Comparison of ENCODE assay signal across 8 cellular contexts in genomic region chr12:53200458-53201169, GRCh38. TPM values are rescaled to one million over a fixed set of nuclear protein-coding genes. Genes with fewer than 3 reads are reported as not detected.
DNase-seq lines count a peak whose midpoint lies in the region; ATAC-seq and TF ChIP-seq lines count a peak whose summit lies in the region.
"Had no signal": no experiment of that assay in that cellular context is flagged by ENCODE, and none has a peak within 500 bp of the region (broad histone marks: within the 10 kb centered on the region; RNA-seq: fewer than 3 reads in every experiment).

No MANE protein-coding gene starts in this region.

- H3K4me3 ChIP-seq in parathyroid adenoma (ENCODE audit: low read depth, low read length) = no peak overlapping the region

- H3K36me3 ChIP-seq in parathyroid adenoma (ENCODE audit: control insufficient read depth, insufficient read depth, low read length) = no peaks in the 10 kb centered on the region

- H3K27me3 ChIP-seq in parathyroid adenoma (ENCODE audit: control insufficient read depth, insufficient read depth, low read length) = no peaks in the 10 kb centered on the region

- no peak overlapping the region for H3K27ac ChIP-seq in parathyroid adenoma

- DNase-seq in GM19240 (ENCODE audit: insufficient read length, low spot score) (peak; percentile 58), T-helper 17 cell (no peak), amygdala (lab: John Stamatoyannopoulos, UW) (no peak), NCI-H1417 treated with DMSO at 0.1 percent for 48 hours (lab: John Stamatoyannopoulos, UW) (no peak), NCI-H1105 treated with DMSO at 0.1 percent for 48 hours (lab: John Stamatoyannopoulos, UW) (no peak)
- DNase-seq: hippocampal formation had no signal

- peak overlapping the region; percentile 13 for H2AFZ ChIP-seq in parathyroid adenoma

- H3K79me2 ChIP-seq in parathyroid adenoma = no peaks in the 10 kb centered on the region

- peaks cover 16% of the 10 kb centered on the region for H3K36me3 Mint-ChIP-seq in T-helper 17 cell (ENCODE audit: low read depth)

- ATAC-seq in HG02840 (IDR thresholded peaks at IDR 0.05; ENCODE audit: low FRiP score, unreplicated experiment) (peak; percentile 53), T-helper 17 cell (peak; percentile 44)

- H3K27me3 Mint-ChIP-seq in T-helper 17 cell = no peaks in the 10 kb centered on the region

- no peaks in the 10 kb centered on the region for H3K9me3 ChIP-seq in T-helper 17 cell (ENCODE audit: control insufficient read depth, low read length, poor library complexity, severe bottlenecking)
- no peaks in the 10 kb centered on the region for H3K9me3 ChIP-seq in parathyroid adenoma (ENCODE audit: control insufficient read depth, low read length)

- peaks cover 61% of the 10 kb centered on the region for H3K4me1 Mint-ChIP-seq in T-helper 17 cell

- H3K4me1 ChIP-seq in parathyroid adenoma = no peaks in the 10 kb centered on the region

- H3K9ac ChIP-seq in parathyroid adenoma = no peak overlapping the region

- peak overlapping the region; percentile 97 for H3K27ac Mint-ChIP-seq in T-helper 17 cell

- H3K4me3 Mint-ChIP-seq in T-helper 17 cell = peak overlapping the region; percentile 86

- no peak for TF ChIP-seq CTCF in parathyroid adenoma (IDR thresholded peaks at IDR 0.05)

- H3K4me2 ChIP-seq in parathyroid adenoma (ENCODE audit: low read length) = no peak overlapping the region

RNA-seq across cellular contexts. Expression of gene ITGB7, which starts 6.4 kb away (rescaled TPM):
- total RNA-seq in T-helper 17 cell = 100 to 1,000 TPM; 306 to 367 TPM

RNA-seq across cellular contexts. Expression of gene CSAD, which starts 19.9 kb away (rescaled TPM):
- total RNA-seq in T-helper 17 cell = 10 to 100 TPM; 57.2 to 61.0 TPM

RNA-seq across cellular contexts. Expression of gene ZNF740, which starts 20.1 kb away (rescaled TPM):
- 10 to 100 TPM; 24.3 to 34.6 TPM for total RNA-seq in T-helper 17 cell

RNA-seq across cellular contexts. Expression of gene RARG, which starts 31.4 kb away (rescaled TPM):
- 10 to 100 TPM; 57.6 to 57.8 TPM for total RNA-seq in T-helper 17 cell
